In the genomic region with DNA sequence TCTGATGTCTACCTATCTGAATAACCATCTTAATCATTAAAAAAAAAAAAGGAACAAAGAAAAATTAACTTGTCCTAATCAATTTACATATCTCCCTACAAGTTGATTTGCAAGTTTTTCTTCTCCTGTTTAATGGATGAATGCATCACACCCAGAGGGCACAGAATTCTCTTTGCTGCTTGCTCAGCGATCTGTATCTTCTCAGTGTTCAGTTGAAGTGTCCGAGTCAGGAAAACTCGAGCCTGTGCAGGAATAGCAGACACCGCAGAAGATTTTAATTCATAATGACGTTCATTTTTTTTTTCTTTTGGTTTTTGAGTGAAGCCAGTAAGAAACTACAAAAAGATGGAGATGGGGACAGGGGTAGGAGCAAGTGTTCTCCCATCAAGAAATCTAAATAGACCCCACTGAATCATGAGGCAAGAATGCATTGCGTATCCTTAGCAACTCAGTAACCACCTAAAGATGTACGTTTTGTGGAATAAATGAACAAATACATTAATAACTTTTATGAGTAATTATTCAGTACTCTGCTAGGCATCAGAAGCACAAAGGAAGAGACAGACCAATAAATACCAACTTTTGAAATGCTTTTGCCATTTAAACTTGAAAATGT, we compare ENCODE assay signal across 22 cellular contexts.
DNase-seq lines count a peak whose midpoint lies in the region; ATAC-seq and TF ChIP-seq lines count a peak whose summit lies in the region.
"Had no signal": no experiment of that assay in that cellular context is flagged by ENCODE, and none has a peak within 500 bp of the region (broad histone marks: within the 10 kb centered on the region; RNA-seq: fewer than 3 reads in every experiment).

No MANE protein-coding gene starts in this region.

- no peak overlapping the region for H3K9ac ChIP-seq in mammary epithelial cell (ENCODE audit: insufficient read depth, low read length)
- no peak overlapping the region for H3K9ac ChIP-seq in trophoblast cell (ENCODE audit: low read length)

- H3K36me3 Mint-ChIP-seq in MCF 10A (ENCODE audit: insufficient read depth, unreplicated experiment) (no peaks in the 10 kb centered on the region), WTC11 (no peaks in the 10 kb centered on the region; the same call in 1 of the 2 replicates)
- H3K36me3 Mint-ChIP-seq in naive thymus-derived CD4-positive, alpha-beta T cell = no peaks in the 10 kb centered on the region
- H3K36me3 Mint-ChIP-seq: CD4-positive, CD25-positive, alpha-beta regulatory T cell had no signal

- intact Hi-C loops in mammary epithelial cell (cut with micrococcal nuclease) (no loop called here), MCF 10A (cut with micrococcal nuclease) (no loop called here)
- intact Hi-C loops in naive thymus-derived CD4-positive, alpha-beta T cell (cut with micrococcal nuclease) = no loop called here

- POLR2A ChIA-PET in MCF 10A (lab: Yijun Ruan, JAX) = no interaction called here
- POLR2A ChIA-PET in WTC11 (lab: Charles Lee) = no interaction called here
- POLR2A ChIA-PET in naive thymus-derived CD4-positive, alpha-beta T cell (lab: Charles Lee) = no interaction called here

- H3K27me3 Mint-ChIP-seq in MCF 10A (ENCODE audit: insufficient read depth, unreplicated experiment) = peaks cover 48% of the 10 kb centered on the region
- H3K27me3 Mint-ChIP-seq in WTC11 (ENCODE audit: low read depth) = no peaks in the 10 kb centered on the region
- no peaks in the 10 kb centered on the region for H3K27me3 Mint-ChIP-seq in naive thymus-derived CD4-positive, alpha-beta T cell
- H3K27me3 Mint-ChIP-seq: CD4-positive, CD25-positive, alpha-beta regulatory T cell had no signal

- no peak overlapping the region for H2BK12ac ChIP-seq in trophoblast cell (ENCODE audit: low read length)

- dilution Hi-C loops in mammary epithelial cell (cut with HindIII; ENCODE audit: low sequenced_read_pairs) = no loop called here

- H4K20me1 ChIP-seq in mammary epithelial cell (ENCODE audit: insufficient read depth, low read length) = no peaks in the 10 kb centered on the region

- H3K4me3 Mint-ChIP-seq in MCF 10A (ENCODE audit: unreplicated experiment) (no peak overlapping the region), WTC11 (0 out of 2 replicates have a peak overlapping the region, but pooled peaks have one; percentile 3)
- H3K4me3 Mint-ChIP-seq in naive thymus-derived CD4-positive, alpha-beta T cell = no peak overlapping the region
- H3K4me3 Mint-ChIP-seq: CD4-positive, CD25-positive, alpha-beta regulatory T cell had no signal

- H4K12ac ChIP-seq in trophoblast cell (ENCODE audit: low read depth, low read length) = no peak overlapping the region

- no peaks in the 10 kb centered on the region for H3K27me3 ChIP-seq in mammary epithelial cell (ENCODE audit: insufficient read depth, low read length)
- no peaks in the 10 kb centered on the region for H3K27me3 ChIP-seq in trophoblast cell (ENCODE audit: insufficient read depth, low read length)
- H3K27me3 ChIP-seq in naive thymus-derived CD4-positive, alpha-beta T cell (ENCODE audit: control insufficient read depth in 2 of 2, insufficient read depth in 2 of 2, low read length in 2 of 2) = no peaks in the 10 kb centered on the region

- no peaks in the 10 kb centered on the region for H3K9me3 Mint-ChIP-seq in MCF 10A (ENCODE audit: unreplicated experiment)
- peaks cover 11% of the 10 kb centered on the region; the same call in 1 of the 2 replicates for H3K9me3 Mint-ChIP-seq in WTC11
- H3K9me3 Mint-ChIP-seq in naive thymus-derived CD4-positive, alpha-beta T cell = peaks cover 0 to 19% (median 2%) of the 10 kb centered on the region in 11 donors

- H3K14ac ChIP-seq in trophoblast cell (ENCODE audit: low read length) = no peak overlapping the region

- in situ Hi-C loops in mammary epithelial cell (cut with MboI; ENCODE audit: low sequenced_read_pairs in 2 of 2) = no loop called here

- H3K4me3 ChIP-seq in mammary epithelial cell (replicated peaks in 1 of 3; ENCODE audit: insufficient read depth in 1 of 3, low read depth in 2 of 3, low read length in 3 of 3) (no peak overlapping the region), trophoblast cell (ENCODE audit: low read depth, low read length) (no peak overlapping the region)
- no peak overlapping the region for H3K4me3 ChIP-seq in naive thymus-derived CD4-positive, alpha-beta T cell (ENCODE audit: low read length)
- H3K4me3 ChIP-seq: GM12878, PC-9 had no signal

- H3K4me1 Mint-ChIP-seq in MCF 10A (ENCODE audit: insufficient read depth, unreplicated experiment) (no peaks in the 10 kb centered on the region), WTC11 (peaks cover 42% of the 10 kb centered on the region)
- H3K4me1 Mint-ChIP-seq in naive thymus-derived CD4-positive, alpha-beta T cell = no peaks in the 10 kb centered on the region
- H3K4me1 Mint-ChIP-seq: CD4-positive, CD25-positive, alpha-beta regulatory T cell had no signal

- H3K79me2 ChIP-seq in mammary epithelial cell (ENCODE audit: insufficient read depth, low read length) = no peaks in the 10 kb centered on the region
- H3K79me2 ChIP-seq in trophoblast cell (ENCODE audit: control insufficient read depth, insufficient read depth, low read length, poor library complexity) = no peaks in the 10 kb centered on the region

- no peak overlapping the region for H3K4ac ChIP-seq in trophoblast cell (ENCODE audit: low read depth, low read length)

- BruUV-seq in mammary epithelial cell (replicated peaks; lab: Mats Ljungman, UMichigan) (no TSS peak), MCF 10A (replicated peaks; lab: Mats Ljungman, UMichigan) (no TSS peak)

- CTCF ChIA-PET in mammary epithelial cell (lab: Charles Lee; ENCODE audit: low non-redundant PET) (no interaction called here), MCF 10A (lab: Yijun Ruan, JAX) (interaction anchor here (0.6 to 0.7 kb wide), 2 partner anchors 14 to 1213 kb away, joined by 3 read pairs; no protein-coding TSS in a partner anchor), WTC11 (lab: Charles Lee) (no interaction called here)
- CTCF ChIA-PET in naive thymus-derived CD4-positive, alpha-beta T cell (lab: Charles Lee) = no interaction called here

- no peak overlapping the region for H3K18ac ChIP-seq in trophoblast cell (ENCODE audit: low read length)

- H4K8ac ChIP-seq in trophoblast cell (ENCODE audit: low read depth, low read length) = no peak overlapping the region

- H3K79me1 ChIP-seq in trophoblast cell (ENCODE audit: low read length) = peaks cover 6% of the 10 kb centered on the region

- H3K27ac ChIP-seq in mammary epithelial cell (ENCODE audit: insufficient read depth, low read depth, low read length) (no peak overlapping the region), trophoblast cell (ENCODE audit: low read depth, low read length) (peak overlapping the region; percentile 85)
- no peak overlapping the region for H3K27ac ChIP-seq in naive thymus-derived CD4-positive, alpha-beta T cell (ENCODE audit: low read depth, low read length)
- H3K27ac ChIP-seq: PC-9, RWPE1 had no signal

- H2AFZ ChIP-seq in mammary epithelial cell (ENCODE audit: low read depth, low read length) = no peak overlapping the region
- H2AFZ ChIP-seq in trophoblast cell (ENCODE audit: insufficient read depth, low read length, poor library complexity) = no peak overlapping the region
- H2AFZ ChIP-seq: PC-9 had no signal

- H2AK5ac ChIP-seq in trophoblast cell (ENCODE audit: low read length) = no peak overlapping the region

- no peak overlapping the region for H2BK5ac ChIP-seq in trophoblast cell (ENCODE audit: low read depth, low read length, poor library complexity)

- no peak for TF ChIP-seq CTCF in mammary epithelial cell (conservative IDR thresholded peaks at IDR 0.05 in 1 of 2, IDR thresholded peaks at IDR 0.05 in 1 of 2; ENCODE audit: extremely low read depth in 1 of 2, insufficient read depth in 1 of 2, low read depth in 1 of 2, low read length in 2 of 2)
- no peak for TF ChIP-seq CTCF in MCF 10A (IDR thresholded peaks at IDR 0.05; ENCODE audit: unreplicated experiment)
- TF ChIP-seq CTCF in WTC11 (IDR thresholded peaks at IDR 0.05) = no peak

- H3K23ac ChIP-seq in trophoblast cell (ENCODE audit: low read length) = no peak overlapping the region

- H3K9me3 ChIP-seq in mammary epithelial cell (replicated peaks; ENCODE audit: insufficient read depth, low read length) (no peaks in the 10 kb centered on the region), trophoblast cell (ENCODE audit: insufficient read depth, low read depth, low read length) (no peaks in the 10 kb centered on the region)
- H3K9me3 ChIP-seq in naive thymus-derived CD4-positive, alpha-beta T cell (ENCODE audit: control insufficient read depth in 2 of 3, low read length in 3 of 3) = no peaks in the 10 kb centered on the region

- no peak overlapping the region for H4K91ac ChIP-seq in trophoblast cell (ENCODE audit: low read depth, low read length)

- H2BK120ac ChIP-seq in trophoblast cell (ENCODE audit: insufficient read depth, low read length, poor library complexity) = no peak overlapping the region

- DNase-seq in mammary epithelial cell (peak; percentile 41), MCF 10A (ENCODE audit: unreplicated experiment) (no peak), WTC11 (ENCODE audit: low spot score) (no peak), trophoblast cell (peak; percentile 58), T-helper 2 cell (no peak)
- DNase-seq in naive thymus-derived CD4-positive, alpha-beta T cell = no peak
- DNase-seq in stimulated activated CD4-positive, alpha-beta T cell treated with anti-CD3 and anti-CD28 coated beads, Interleukin-12 subunit alpha, Interleukin-12 subunit beta, amount 100 ng/mL, for 4 hours = no peak
- DNase-seq: 8988T; CD4-positive, CD25-positive, alpha-beta regulatory T cell; COR-L47; GOT3; NCI-H1105 treated with DMSO at 0.1 percent for 48 hours; NCI-H1694 treated with DMSO at 0.1 percent for 48 hours; NCI-H2107; NCI-H226; NCI-H524; SIG-M5 had no signal

- no peak overlapping the region for H3K27ac Mint-ChIP-seq in MCF 10A (ENCODE audit: low read depth, unreplicated experiment)
- H3K27ac Mint-ChIP-seq in WTC11 = no peak overlapping the region
- no peak overlapping the region for H3K27ac Mint-ChIP-seq in naive thymus-derived CD4-positive, alpha-beta T cell
- H3K27ac Mint-ChIP-seq: CD4-positive, CD25-positive, alpha-beta regulatory T cell had no signal

- H3K36me3 ChIP-seq in mammary epithelial cell (ENCODE audit: insufficient read depth, low read length) (no peaks in the 10 kb centered on the region), trophoblast cell (ENCODE audit: control insufficient read depth in 1 of 2, insufficient read depth in 2 of 2, low read length in 2 of 2) (no peaks in the 10 kb centered on the region)
- no peaks in the 10 kb centered on the region for H3K36me3 ChIP-seq in naive thymus-derived CD4-positive, alpha-beta T cell (ENCODE audit: control insufficient read depth in 2 of 3, insufficient read depth in 3 of 3, low read length in 3 of 3)

- ATAC-seq in WTC11 (no peak), GM19452 (IDR thresholded peaks at IDR 0.05; ENCODE audit: unreplicated experiment) (no peak)
- no peak for ATAC-seq in naive thymus-derived CD4-positive, alpha-beta T cell
- ATAC-seq: GM12878, HCT116 had no signal

- no peak overlapping the region for H3K4me2 ChIP-seq in mammary epithelial cell (ENCODE audit: insufficient read depth, low read depth, low read length)
- peak overlapping the region; percentile 49 for H3K4me2 ChIP-seq in trophoblast cell (ENCODE audit: low read length)
- H3K4me2 ChIP-seq: PC-9 had no signal

- H3K4me1 ChIP-seq in mammary epithelial cell (ENCODE audit: insufficient read depth, low read length) = no peaks in the 10 kb centered on the region
- peaks cover 0 to 3% of the 10 kb centered on the region in 2 experiments for H3K4me1 ChIP-seq in trophoblast cell (ENCODE audit: control insufficient read depth in 1 of 2, insufficient read depth in 2 of 2, low read length in 2 of 2)
- H3K4me1 ChIP-seq in naive thymus-derived CD4-positive, alpha-beta T cell (ENCODE audit: control insufficient read depth in 2 of 2, insufficient read depth in 2 of 2, low read length in 2 of 2) = no peaks in the 10 kb centered on the region

- WGBS in mammary epithelial cell (ENCODE audit: low coverage, missing lambda C conversion rate) = 29% methylated on average over 7 of the region's 7 CpGs
- no CpG with 5 or more reads among the region's 7 CpGs for WGBS in trophoblast cell (ENCODE audit: extremely low coverage, insufficient coverage, insufficient read length)

Comparison
In these comparisons a context has a peak if more than half of its experiments do, and no peak if none do; other contexts are left out.
1. DNase-seq: peak in mammary epithelial cell (single experiment) and trophoblast cell (2 of 2); none in MCF 10A (single experiment), WTC11 (single experiment), naive thymus-derived CD4-positive, alpha-beta T cell (0 of 9), stimulated activated CD4-positive, alpha-beta T cell treated with anti-CD3 and anti-CD28 coated beads, Interleukin-12 subunit alpha, Interleukin-12 subunit beta, amount 100 ng/mL, for 4 hours (single experiment) and T-helper 2 cell (0 of 5).